In the genomic region with DNA sequence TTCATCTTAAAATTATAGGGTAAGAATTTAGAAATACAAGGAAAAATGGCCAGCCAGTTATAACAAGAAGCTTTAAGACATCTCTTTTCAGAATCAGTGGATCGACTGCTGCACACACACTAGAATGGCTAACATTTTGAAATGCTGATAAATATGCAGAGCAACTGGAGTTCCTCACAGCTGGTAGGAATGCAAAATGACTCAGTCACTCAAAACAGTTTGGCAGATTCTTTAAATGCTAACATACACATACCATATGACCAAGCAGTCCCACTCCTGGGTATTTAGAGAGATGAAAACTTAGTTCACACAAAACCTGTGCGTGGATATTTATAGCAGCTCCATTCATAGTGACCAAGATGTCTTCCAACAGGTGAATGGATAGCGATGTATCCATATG, we compare ENCODE assay signal across 16 cellular contexts.
"Had no signal": no experiment of that assay in that cellular context is flagged by ENCODE, and none has a peak within 500 bp of the region (broad histone marks: within the 10 kb centered on the region; RNA-seq: fewer than 3 reads in every experiment).

No MANE protein-coding gene starts in this region.

- H3K36me3 ChIP-seq: breast epithelium had no signal

- H3K9me3 Mint-ChIP-seq: activated naive CD4-positive, alpha-beta T cell treated with anti-CD3 and anti-CD28 coated beads, Interleukin-2, amount 10 ng/mL, durations not matched to agents 7 days and 5 days; activated T-helper 2 cell treated with anti-CD3 and anti-CD28 coated beads, Interferon-gamma antibody, Interleukin-2, Interleukin-4, amounts not matched to agents 10 μg/mL and 5 μg/mL and 100 μg/mL, durations not matched to agents 14 hours and 24 hours and 36 hours; nephron progenitor cell; type B pancreatic cell had no signal

- ATAC-seq: foreskin keratinocyte; right cardiac atrium; stimulated activated naive CD8-positive, alpha-beta T cell treated with anti-CD3 and anti-CD28 coated beads, Interleukin-15, Interleukin-2, amounts not matched to agents 100 U/mL and 50 U/mL, for 24 hours had no signal

- H3K4me1 Mint-ChIP-seq: nephron progenitor cell had no signal

- H3K27me3 Mint-ChIP-seq: activated naive CD4-positive, alpha-beta T cell treated with anti-CD3 and anti-CD28 coated beads, Interleukin-2, amount 10 ng/mL, durations not matched to agents 7 days and 5 days; progenitor cell of endocrine pancreas; type B pancreatic cell had no signal

- H3K4me3 ChIP-seq: breast epithelium, suprapubic skin had no signal

- H3K27ac Mint-ChIP-seq: activated naive CD4-positive, alpha-beta T cell treated with anti-CD3 and anti-CD28 coated beads, Interleukin-2, amount 10 ng/mL, durations not matched to agents 7 days and 5 days; activated T-helper 2 cell treated with anti-CD3 and anti-CD28 coated beads, Interferon-gamma antibody, Interleukin-2, Interleukin-4, amounts not matched to agents 10 μg/mL and 5 μg/mL and 100 μg/mL, durations not matched to agents 14 hours and 24 hours and 36 hours; nephron progenitor cell; progenitor cell of endocrine pancreas; type B pancreatic cell had no signal

- DNase-seq: activated CD4-positive, alpha-beta T cell treated with anti-CD3 and anti-CD28 coated beads, Interleukin-2, amount 50 U/mL, for 48 hours; activated naive CD4-positive, alpha-beta T cell treated with anti-CD3 and anti-CD28 coated beads, Interleukin-2, amount 10 ng/mL, durations not matched to agents 7 days and 5 days; amygdala; glutamatergic neuron; nephron progenitor cell; occipital lobe; right cardiac atrium; small intestine; stimulated activated naive CD8-positive, alpha-beta T cell treated with anti-CD3 and anti-CD28 coated beads, Interleukin-15, Interleukin-2, amounts not matched to agents 100 U/mL and 50 U/mL, for 24 hours had no signal

- H3K9me3 ChIP-seq: breast epithelium, suprapubic skin had no signal

- H3K27me3 ChIP-seq: breast epithelium, foreskin keratinocyte, suprapubic skin had no signal

- H3K27ac ChIP-seq: breast epithelium, foreskin keratinocyte, suprapubic skin, VCaP had no signal

- H3K4me1 ChIP-seq: foreskin keratinocyte had no signal

- H3K4me3 Mint-ChIP-seq: activated naive CD4-positive, alpha-beta T cell treated with anti-CD3 and anti-CD28 coated beads, Interleukin-2, amount 10 ng/mL, durations not matched to agents 7 days and 5 days; nephron progenitor cell; type B pancreatic cell had no signal
